ENCODE assay signal across 2 cellular contexts in the genomic region with DNA sequence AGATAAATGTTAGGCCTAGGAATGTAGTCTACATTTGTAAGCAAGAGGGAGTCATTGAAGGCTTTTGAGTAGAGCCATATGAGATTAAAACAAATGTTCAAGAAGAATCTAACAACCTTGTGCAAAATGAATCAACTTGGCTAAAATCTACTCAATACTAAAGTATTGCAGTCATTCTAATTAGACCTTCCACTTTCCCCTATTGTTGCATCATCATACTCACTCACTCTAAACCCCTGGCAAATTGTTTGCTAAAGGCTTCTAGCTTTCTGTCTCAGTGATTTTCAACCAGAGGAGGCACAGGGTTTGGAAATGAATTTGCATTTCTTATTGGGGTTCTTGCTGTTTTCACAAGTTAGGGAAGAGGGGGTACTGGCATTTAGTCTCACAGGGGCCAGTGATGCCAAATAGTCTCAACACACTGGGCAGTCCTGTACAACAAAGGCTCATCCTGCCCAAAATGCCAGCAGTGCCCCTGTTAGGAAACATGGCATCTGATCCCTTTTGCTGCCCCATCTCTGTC.
TF ChIP-seq lines count a peak whose summit lies in the region.

No MANE protein-coding gene starts in this region.

TF ChIP-seq in HepG2, 621 proteins besides CTCF, POLR2A, EP300 and RAD21:
- TF ChIP-seq ATF7 (IDR thresholded peaks at IDR 0.05), result peak; percentile 27; the same call in 1 of the 2 replicates
- TF ChIP-seq ATF7 (CRISPR knock-in tag; IDR thresholded peaks at IDR 0.05), result no peak
- TF ChIP-seq JUND (CRISPR knock-in tag; IDR thresholded peaks at IDR 0.05), result no peak
- no peak for TF ChIP-seq GTF2F1 (IDR thresholded peaks at IDR 0.05; ENCODE audit: low read length)
- peak; percentile 36; the same call in 1 of the 2 replicates for TF ChIP-seq CEBPB (IDR thresholded peaks at IDR 0.05; ENCODE audit: borderline replicate concordance, low read depth, low read length)

TF ChIP-seq in IMR-90, 13 proteins besides CTCF, POLR2A, EP300 and RAD21:
- TF ChIP-seq MAFK (IDR thresholded peaks at IDR 0.05; ENCODE audit: low read depth, low read length) (no peak), CHD1 (IDR thresholded peaks at IDR 0.05; ENCODE audit: low read depth, low read length) (no peak), CEBPB (IDR thresholded peaks at IDR 0.05; ENCODE audit: low read depth, low read length) (peak; percentile 69), ELK1 (IDR thresholded peaks at IDR 0.05; ENCODE audit: borderline replicate concordance, low read depth, low read length) (no peak), RCOR1 (IDR thresholded peaks at IDR 0.05; ENCODE audit: insufficient replicate concordance, low read length) (no peak), NFE2L2 (IDR thresholded peaks at IDR 0.05; ENCODE audit: low read depth, low read length) (no peak)
